Comparison of ENCODE assay signal across 15 cellular contexts in genomic region chr2:71950256-71951066, GRCh38.
DNase-seq lines count a peak whose midpoint lies in the region; ATAC-seq and TF ChIP-seq lines count a peak whose summit lies in the region.
"Had no signal": no experiment of that assay in that cellular context is flagged by ENCODE, and none has a peak within 500 bp of the region (broad histone marks: within the 10 kb centered on the region; RNA-seq: fewer than 3 reads in every experiment).

No MANE protein-coding gene starts in this region.

- H3K9ac ChIP-seq in SK-N-SH = no peak overlapping the region
- no peak overlapping the region for H3K9ac ChIP-seq in liver (ENCODE audit: low read depth in 1 of 2, low read length in 2 of 2)

- H3K27ac ChIP-seq in SK-N-SH (ENCODE audit: low read depth in 2 of 2, low read length in 1 of 2) (no peak overlapping the region), liver (ENCODE audit: low read depth in 1 of 2, low read length in 2 of 2) (no peak overlapping the region), vagina (no peak overlapping the region), esophagus squamous epithelium (peak overlapping the region in 1 of 4 donors; percentile 52)

- H4K20me1 ChIP-seq in SK-N-SH (ENCODE audit: insufficient read depth) = no peaks in the 10 kb centered on the region

- WGBS in SK-N-SH (ENCODE audit: low lambda C conversion rate) = 25% methylated on average over 4 of the region's 4 CpGs
- WGBS in liver = 62% methylated on average over 4 of the region's 4 CpGs
- WGBS in esophagus squamous epithelium, 2 donors = 60 to 64% methylated on average over 3 of the region's 4 CpGs

- TF ChIP-seq POLR2A in vagina (IDR thresholded peaks at IDR 0.05) = no peak
- no peak for TF ChIP-seq POLR2A in esophagus squamous epithelium (IDR thresholded peaks at IDR 0.05)

- DNase-seq in SK-N-SH = no peak
- peak; percentile 38 to 44 for DNase-seq in cardiac fibroblast (ENCODE audit: low read depth in 2 of 2)
- DNase-seq in vagina (ENCODE audit: extremely low spot score in 2 of 2) = peak; percentile 89 to 90
- DNase-seq in esophagus squamous epithelium (lab: John Stamatoyannopoulos, UW) = no peak
- DNase-seq: 8988T; activated CD4-positive, alpha-beta T cell treated with anti-CD3 and anti-CD28 coated beads, Interleukin-2, amount 50 U/mL, for 1 hour; activated gamma-delta T cell; DMS 273 treated with DMSO at 0.1 percent for 48 hours; naive thymus-derived CD4-positive, alpha-beta T cell; NCI-H1694 treated with DMSO at 0.1 percent for 48 hours had no signal

- peak overlapping the region; percentile 37; the same call in 1 of the 2 replicates for H3K4me2 ChIP-seq in SK-N-SH

- TF ChIP-seq EP300 in SK-N-SH (IDR thresholded peaks at IDR 0.05; ENCODE audit: borderline replicate concordance in 1 of 2, low read depth in 1 of 2, low read length in 1 of 2) = no peak

- H2AFZ ChIP-seq in SK-N-SH (ENCODE audit: low read depth) = no peak overlapping the region

- CTCF ChIA-PET in SK-N-SH (lab: Yijun Ruan, JAX) = interaction anchor here (0.6 to 4.3 kb wide), 6 partner anchors 24 to 680 kb away, joined by 3 to 27 read pairs (median 3); no protein-coding TSS in a partner anchor

- H3F3A ChIP-seq in SK-N-SH (replicated peaks; ENCODE audit: insufficient read depth) = no peaks in the 10 kb centered on the region

- TF ChIP-seq RAD21 in SK-N-SH (IDR thresholded peaks at IDR 0.05; ENCODE audit: low read length) (no peak), liver (IDR thresholded peaks at IDR 0.05) (peak in 1 of 2 donors; percentile 19)

- H3K27me3 ChIP-seq in SK-N-SH (ENCODE audit: insufficient read depth) (no peaks in the 10 kb centered on the region), liver (ENCODE audit: control insufficient read depth in 4 of 4, insufficient read depth in 4 of 4, low read length in 3 of 4) (no peaks in the 10 kb centered on the region), vagina (no peaks in the 10 kb centered on the region), esophagus squamous epithelium (no peaks in the 10 kb centered on the region)

- H3K4me1 ChIP-seq in SK-N-SH (ENCODE audit: control insufficient read depth in 1 of 2, insufficient read depth in 2 of 2, low read depth in 1 of 2, low read length in 1 of 2) = no peaks in the 10 kb centered on the region
- H3K4me1 ChIP-seq in liver (ENCODE audit: control insufficient read depth in 4 of 4, insufficient read depth in 4 of 4, low read length in 3 of 4) = peaks cover 0 to 6% (median 5%) of the 10 kb centered on the region in 4 donors
- peaks cover 16% of the 10 kb centered on the region for H3K4me1 ChIP-seq in vagina
- peaks cover 4 to 38% (median 18%) of the 10 kb centered on the region in 3 donors for H3K4me1 ChIP-seq in esophagus squamous epithelium

- TF ChIP-seq CTCF in SK-N-SH (IDR thresholded peaks at IDR 0.05) = no peak
- no peak for TF ChIP-seq CTCF in cardiac fibroblast (IDR thresholded peaks at IDR 0.05; ENCODE audit: low read depth, low read length)
- no peak for TF ChIP-seq CTCF in liver (IDR thresholded peaks at IDR 0.05; ENCODE audit: low read depth, low read length, missing input control)
- no peak for TF ChIP-seq CTCF in vagina (IDR thresholded peaks at IDR 0.05)
- no peak for TF ChIP-seq CTCF in esophagus squamous epithelium (IDR thresholded peaks at IDR 0.05)

- POLR2A ChIA-PET in SK-N-SH (lab: Yijun Ruan, JAX) = no interaction called here

- H3K4me3 ChIP-seq in SK-N-SH (ENCODE audit: low read depth in 2 of 2, low read length in 1 of 2) = no peak overlapping the region
- H3K4me3 ChIP-seq in cardiac fibroblast (replicated peaks in 1 of 2; ENCODE audit: low read depth in 2 of 2, low read length in 2 of 2) = no peak overlapping the region
- no peak overlapping the region for H3K4me3 ChIP-seq in liver (ENCODE audit: low read depth in 1 of 3, low read length in 3 of 3)
- no peak overlapping the region for H3K4me3 ChIP-seq in vagina
- H3K4me3 ChIP-seq in esophagus squamous epithelium = no peak overlapping the region

- H3K79me2 ChIP-seq in SK-N-SH (ENCODE audit: insufficient read depth) = no peaks in the 10 kb centered on the region

- intact Hi-C loops in vagina (cut with DNase I) (no loop called here), esophagus squamous epithelium (cut with DNase I) (no loop called here)

- H3K9me3 ChIP-seq in SK-N-SH (0 out of 2 replicates have a peak, but pooled peaks cover 1% of the 10 kb centered on the region), liver (ENCODE audit: control insufficient read depth in 4 of 4, low read length in 3 of 4) (no peaks in the 10 kb centered on the region), vagina (no peaks in the 10 kb centered on the region), esophagus squamous epithelium (no peaks in the 10 kb centered on the region)

- no peaks in the 10 kb centered on the region for H3K9me2 ChIP-seq in SK-N-SH

- H3K36me3 ChIP-seq in SK-N-SH (replicated peaks in 1 of 2; ENCODE audit: control insufficient read depth in 1 of 2, insufficient read depth in 2 of 2, low read length in 1 of 2) (no peaks in the 10 kb centered on the region), liver (ENCODE audit: control insufficient read depth in 4 of 4, insufficient read depth in 3 of 4, low read depth in 1 of 4, low read length in 3 of 4) (no peaks in the 10 kb centered on the region), vagina (no peaks in the 10 kb centered on the region), esophagus squamous epithelium (no peaks in the 10 kb centered on the region)

- ATAC-seq in SK-N-SH treated with all-trans-retinoic acid at 6 μM for 48 hours (no peak), GM21825 (IDR thresholded peaks at IDR 0.05; ENCODE audit: unreplicated experiment) (no peak), GM21717 (IDR thresholded peaks at IDR 0.05; ENCODE audit: unreplicated experiment) (no peak)
- ATAC-seq: HCT116; naive thymus-derived CD4-positive, alpha-beta T cell had no signal

TF ChIP-seq in SK-N-SH, 30 proteins besides CTCF, POLR2A, EP300 and RAD21 (continues in another document):
- no peak for TF ChIP-seq FOXM1 (IDR thresholded peaks at IDR 0.05; ENCODE audit: low read depth)
- no peak for TF ChIP-seq MXI1 (IDR thresholded peaks at IDR 0.05; ENCODE audit: low read depth, low read length)
- no peak for TF ChIP-seq USF1 (IDR thresholded peaks at IDR 0.05; ENCODE audit: borderline replicate concordance, low read depth)
- TF ChIP-seq JUND (IDR thresholded peaks at IDR 0.05) = no peak

TF ChIP-seq in SK-N-SH treated with all-trans-retinoic acid at 6 μM for 48 hours, 23 proteins besides CTCF, POLR2A, EP300 and RAD21 (continues in another document):
- no peak for TF ChIP-seq BACH2 (CRISPR knock-in tag; IDR thresholded peaks at IDR 0.05; ENCODE audit: borderline replicate concordance)
- TF ChIP-seq PATZ1 (CRISPR knock-in tag; IDR thresholded peaks at IDR 0.05; ENCODE audit: borderline replicate concordance) = no peak

TF ChIP-seq in liver, 16 proteins besides CTCF, POLR2A, EP300 and RAD21:
- TF ChIP-seq, protein P1, sequence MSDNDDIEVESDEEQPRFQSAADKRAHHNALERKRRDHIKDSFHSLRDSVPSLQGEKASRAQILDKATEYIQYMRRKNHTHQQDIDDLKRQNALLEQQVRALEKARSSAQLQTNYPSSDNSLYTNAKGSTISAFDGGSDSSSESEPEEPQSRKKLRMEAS (IDR thresholded peaks at IDR 0.05) = no peak
- no peak for TF ChIP-seq GABPA (IDR thresholded peaks at IDR 0.05 in 1 of 2, conservative IDR thresholded peaks at IDR 0.05 in 1 of 2)
- peak; percentile 70 for TF ChIP-seq HNF4G (IDR thresholded peaks at IDR 0.05)
- no peak for TF ChIP-seq EGR1 (IDR thresholded peaks at IDR 0.05; ENCODE audit: low read depth in 2 of 2)
- TF ChIP-seq JUND (IDR thresholded peaks at IDR 0.05) = peak; percentile 73 to 97
- TF ChIP-seq TAF1 (conservative IDR thresholded peaks at IDR 0.05) = no peak
- peak; percentile 69 for TF ChIP-seq SP1 (IDR thresholded peaks at IDR 0.05)
- TF ChIP-seq RXRA (IDR thresholded peaks at IDR 0.05) = peak; percentile 94 to 99
- peak; percentile 81 to 89 for TF ChIP-seq HNF4A (conservative IDR thresholded peaks at IDR 0.05)
- TF ChIP-seq ATF3 (IDR thresholded peaks at IDR 0.05) = peak; percentile 81
- peak; percentile 98 for TF ChIP-seq NR2F2 (IDR thresholded peaks at IDR 0.05)

Comparison
In these comparisons a context has a peak if more than half of its experiments do, and no peak if none do; other contexts are left out.
1. DNase-seq: peak in cardiac fibroblast (2 of 2) and vagina (2 of 2); none in SK-N-SH (single experiment) and esophagus squamous epithelium (single experiment).